In the genomic region with DNA sequence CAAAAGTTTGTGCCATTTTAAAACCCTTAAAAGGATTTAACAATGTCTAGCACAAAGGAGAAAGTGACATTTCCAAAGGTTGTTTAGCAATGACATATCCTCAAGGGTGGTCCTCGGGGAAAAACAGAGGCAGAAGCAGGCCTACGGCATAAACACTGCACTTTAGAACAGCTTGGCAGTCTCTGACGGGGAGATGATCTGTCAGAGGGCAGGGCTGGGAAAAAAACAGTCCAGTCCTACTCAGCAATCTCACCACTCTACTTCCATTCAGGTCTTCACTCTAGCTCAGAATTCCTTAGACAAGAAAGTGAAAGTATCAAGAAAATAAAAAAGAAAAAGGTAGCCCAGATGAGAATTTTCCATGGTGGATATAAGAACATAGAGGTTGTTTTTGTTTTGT, we compare ENCODE assay signal across 22 cellular contexts. TPM values are rescaled to one million over a fixed set of nuclear protein-coding genes. Genes with fewer than 3 reads are reported as not detected.
"Had no signal": no experiment of that assay in that cellular context is flagged by ENCODE, and none has a peak within 500 bp of the region (broad histone marks: within the 10 kb centered on the region; RNA-seq: fewer than 3 reads in every experiment).

No MANE protein-coding gene starts in this region.

- H3K36me3 ChIP-seq: breast epithelium had no signal

- H3K4me3 Mint-ChIP-seq: activated B cell treated with CpG ODN at 0.5 μM for 24 hours; activated CD8-positive, alpha-beta T cell treated with anti-CD3 and anti-CD28 coated beads for 36 hours; activated naive CD8-positive, alpha-beta T cell treated with anti-CD3 and anti-CD28 coated beads, Interleukin-2, amount 10 ng/mL, durations not matched to agents 7 days and 5 days; activated T-cell treated with anti-CD3 and anti-CD28 coated beads, Interleukin-2, amount 50 U/mL, for 4 hours; stimulated activated naive B cell treated with anti-CD40 and anti-IgM and Interleukin-4, amounts not matched to agents 10 μg/mL and 1 μg/mL and 100 μg/mL, for 72 hours; T-helper 2 cell treated with Interferon-gamma antibody and Interleukin-4, amounts not matched to agents 5 μg/mL and 100 μg/mL, for 36 hours had no signal

- H3K27ac ChIP-seq: breast epithelium, gastroesophageal sphincter, pancreas, tibial artery had no signal

- H3K4me3 ChIP-seq: breast epithelium, gastroesophageal sphincter, mucosa of descending colon, pancreas, tibial artery had no signal

- H3K4me1 ChIP-seq: breast epithelium had no signal

- ATAC-seq: activated CD8-positive, alpha-beta T cell treated with anti-CD3 and anti-CD28 coated beads for 36 hours; activated T-cell treated with anti-CD3 and anti-CD28 coated beads, Interleukin-2, amount 50 U/mL, for 4 hours; gastroesophageal sphincter; left lobe of liver; mucosa of descending colon; naive thymus-derived CD4-positive, alpha-beta T cell; pancreas; stimulated activated naive B cell treated with anti-CD40 and anti-IgM and Interleukin-4, amounts not matched to agents 10 μg/mL and 1 μg/mL and 100 μg/mL, for 72 hours had no signal

- H3K27ac Mint-ChIP-seq: activated B cell treated with CpG ODN at 0.5 μM for 24 hours; activated CD8-positive, alpha-beta T cell treated with anti-CD3 and anti-CD28 coated beads for 36 hours; activated naive CD8-positive, alpha-beta T cell treated with anti-CD3 and anti-CD28 coated beads, Interleukin-2, amount 10 ng/mL, durations not matched to agents 7 days and 5 days; stimulated activated naive B cell treated with anti-CD40 and anti-IgM and Interleukin-4, amounts not matched to agents 10 μg/mL and 1 μg/mL and 100 μg/mL, for 72 hours; T-helper 2 cell treated with Interferon-gamma antibody and Interleukin-4, amounts not matched to agents 5 μg/mL and 100 μg/mL, for 36 hours had no signal

- H3K27me3 Mint-ChIP-seq: activated B cell treated with CpG ODN at 0.5 μM for 24 hours; activated CD8-positive, alpha-beta T cell treated with anti-CD3 and anti-CD28 coated beads for 36 hours; activated naive CD8-positive, alpha-beta T cell treated with anti-CD3 and anti-CD28 coated beads, Interleukin-2, amount 10 ng/mL, durations not matched to agents 7 days and 5 days; naive thymus-derived CD4-positive, alpha-beta T cell; stimulated activated naive B cell treated with anti-CD40 and anti-IgM and Interleukin-4, amounts not matched to agents 10 μg/mL and 1 μg/mL and 100 μg/mL, for 72 hours had no signal

- H3K27me3 ChIP-seq: breast epithelium, gastroesophageal sphincter, pancreas, tibial artery had no signal

- DNase-seq: activated B cell treated with CpG ODN at 0.5 μM for 24 hours; activated CD4-positive, alpha-beta T cell treated with anti-CD3 and anti-CD28 coated beads for 48 hours; activated CD8-positive, alpha-beta T cell treated with anti-CD3 and anti-CD28 coated beads for 36 hours; activated naive CD8-positive, alpha-beta T cell treated with anti-CD3 and anti-CD28 coated beads, Interleukin-2, amount 10 ng/mL, durations not matched to agents 7 days and 5 days; activated T-cell treated with anti-CD3 and anti-CD28 coated beads, Interleukin-2, amount 50 U/mL, for 4 hours; anterior cingulate cortex; mucosa of descending colon; naive thymus-derived CD4-positive, alpha-beta T cell; pancreas; stimulated activated CD4-positive, alpha-beta T cell treated with anti-CD3 and anti-CD28 coated beads, Interleukin-15, amount 100 ng/mL, for 24 hours; stimulated activated CD4-positive, alpha-beta T cell treated with anti-CD3 and anti-CD28 coated beads, Interleukin-4, amount 100 ng/mL, for 1 hour; stimulated activated naive B cell treated with anti-CD40 and anti-IgM and Interleukin-4, amounts not matched to agents 10 μg/mL and 1 μg/mL and 100 μg/mL, for 72 hours; SW 1271; tibial artery had no signal

- H3K9me3 ChIP-seq: gastroesophageal sphincter, pancreas, tibial artery had no signal

RNA-seq across cellular contexts. Expression of a gene that starts 55.1 kb away (rescaled TPM):
- total RNA-seq: activated CD8-positive, alpha-beta T cell treated with anti-CD3 and anti-CD28 coated beads for 36 hours; activated naive CD8-positive, alpha-beta T cell treated with anti-CD3 and anti-CD28 coated beads, Interleukin-2, amount 10 ng/mL, durations not matched to agents 7 days and 5 days; activated T-cell treated with anti-CD3 and anti-CD28 coated beads, Interleukin-2, amount 50 U/mL, for 4 hours; naive thymus-derived CD4-positive, alpha-beta T cell; SK-MEL-5; skeletal muscle tissue; subcutaneous adipose tissue had no signal
- polyA plus RNA-seq: keratinocyte; naive thymus-derived CD4-positive, alpha-beta T cell had no signal
